Comparison of ENCODE assay signal across 8 cellular contexts in genomic region chr5:112861638-112861985, GRCh38. TPM values are rescaled to one million over a fixed set of nuclear protein-coding genes. Genes with fewer than 3 reads are reported as not detected.
DNase-seq lines count a peak whose midpoint lies in the region; ATAC-seq and TF ChIP-seq lines count a peak whose summit lies in the region.

No MANE protein-coding gene starts in this region.

- H3K4me3 Mint-ChIP-seq in T-helper 2 cell treated with Interferon-gamma antibody and Interleukin-4, amounts not matched to agents 5 μg/mL and 100 μg/mL, for 36 hours: peak overlapping the region; percentile 97

- H3K4me3 ChIP-seq in adrenal gland: peak overlapping the region; percentile 65 to 88 (median 83)

- intact Hi-C loops in adrenal gland (cut with DNase I) (loop anchor here in 1 of 2 donors (10.0 kb wide), 1 partner anchor 63 kb away; the partner anchor contains the start of gene REEP5), left colon (cut with DNase I, micrococcal nuclease) (no loop called here)

- no peak for DNase-seq in T-helper 2 cell treated with Interferon-gamma antibody and Interleukin-4, amounts not matched to agents 5 μg/mL and 100 μg/mL, for 36 hours (ENCODE audit: low spot score)
- DNase-seq in T-helper 2 cell (no peak), adrenal gland (no peak), left colon (no peak), left lobe of liver (ENCODE audit: low spot score) (no peak), NCI-H1694 treated with DMSO at 0.1 percent for 48 hours (lab: John Stamatoyannopoulos, UW) (no peak)

- H3K9me3 Mint-ChIP-seq in T-helper 2 cell treated with Interferon-gamma antibody and Interleukin-4, amounts not matched to agents 5 μg/mL and 100 μg/mL, for 36 hours: no peaks in the 10 kb centered on the region

- peak overlapping the region; percentile 95 for H3K27ac Mint-ChIP-seq in T-helper 2 cell treated with Interferon-gamma antibody and Interleukin-4, amounts not matched to agents 5 μg/mL and 100 μg/mL, for 36 hours

- peaks cover under 1% of the 10 kb centered on the region for H3K27me3 Mint-ChIP-seq in T-helper 2 cell treated with Interferon-gamma antibody and Interleukin-4, amounts not matched to agents 5 μg/mL and 100 μg/mL, for 36 hours (ENCODE audit: low read depth)

- no peak for TF ChIP-seq CTCF in adrenal gland (IDR thresholded peaks at IDR 0.05)

- H3K9me3 ChIP-seq in adrenal gland (replicated peaks in 1 of 3): no peaks in the 10 kb centered on the region

- ATAC-seq in left colon (peak; percentile 8), left lobe of liver (no peak), HG03025 (IDR thresholded peaks at IDR 0.05; ENCODE audit: low FRiP score, unreplicated experiment) (no peak)

- H3K4me1 ChIP-seq in adrenal gland (replicated peaks in 1 of 2): peaks cover 9 to 31% of the 10 kb centered on the region in 2 donors

- H3K27ac ChIP-seq in adrenal gland: peak overlapping the region; percentile 66 to 86 (median 79)
- peak overlapping the region; percentile 53 for H3K27ac ChIP-seq in temporal lobe (ENCODE audit: low read depth, low read length)

- peaks cover 32% of the 10 kb centered on the region for H3K4me1 Mint-ChIP-seq in T-helper 2 cell treated with Interferon-gamma antibody and Interleukin-4, amounts not matched to agents 5 μg/mL and 100 μg/mL, for 36 hours (ENCODE audit: low read depth)

- 0 to 1% (median 0%) methylated on average over 8 of the region's 8 CpGs for WGBS in adrenal gland, 4 donors

- H3K36me3 Mint-ChIP-seq in T-helper 2 cell treated with Interferon-gamma antibody and Interleukin-4, amounts not matched to agents 5 μg/mL and 100 μg/mL, for 36 hours (ENCODE audit: low read depth): peaks cover 36% of the 10 kb centered on the region

- peaks cover 0 to 27% of the 10 kb centered on the region in 2 donors for H3K36me3 ChIP-seq in adrenal gland (replicated peaks in 1 of 2)

- no peaks in the 10 kb centered on the region for H3K27me3 ChIP-seq in adrenal gland

- TF ChIP-seq POLR2A in adrenal gland (IDR thresholded peaks at IDR 0.05): no peak

RNA-seq across cellular contexts. Expression of gene SRP19, which starts 0.5 kb away (rescaled TPM):
- 10 to 100 TPM; 18.4 to 82.7 (median 41.8) TPM for total RNA-seq in adrenal gland
- polyA plus RNA-seq in adrenal gland: 100 to 1,000 TPM in 2 of 3 donors, 10 to 100 TPM in 1; 91.1 to 247 (median 150) TPM
- 10 to 100 TPM; 26.9 to 30.7 TPM for total RNA-seq in left colon
- total RNA-seq in temporal lobe: 43.8 TPM
- 19.4 TPM for total RNA-seq in left lobe of liver
